ENCODE assay signal across 22 cellular contexts in genomic region chr7:108423089-108423989, GRCh38. TPM values are rescaled to one million over a fixed set of nuclear protein-coding genes. Genes with fewer than 3 reads are reported as not detected.
DNase-seq lines count a peak whose midpoint lies in the region; ATAC-seq and TF ChIP-seq lines count a peak whose summit lies in the region.
"Had no signal": no experiment of that assay in that cellular context is flagged by ENCODE, and none has a peak within 500 bp of the region (broad histone marks: within the 10 kb centered on the region; RNA-seq: fewer than 3 reads in every experiment).

No MANE protein-coding gene starts in this region.

- peak; percentile 44 for ATAC-seq in GM18868 (IDR thresholded peaks at IDR 0.05; ENCODE audit: unreplicated experiment)
- peak; percentile 44 for ATAC-seq in stimulated activated naive CD8-positive, alpha-beta T cell treated with anti-CD3 and anti-CD28 coated beads, Interleukin-15, Interleukin-2, amounts not matched to agents 100 U/mL and 50 U/mL, for 24 hours

- H3K4me3 Mint-ChIP-seq in activated T-cell treated with anti-CD3 and anti-CD28 coated beads, Interleukin-2, amount 50 U/mL, for 24 hours, result no peak overlapping the region
- peak overlapping the region; percentile 15 for H3K4me3 Mint-ChIP-seq in activated naive CD8-positive, alpha-beta T cell treated with anti-CD3 and anti-CD28 coated beads for 36 hours
- H3K4me3 Mint-ChIP-seq in type B pancreatic cell, result no peak overlapping the region
- H3K4me3 Mint-ChIP-seq: CD4-positive, alpha-beta memory T cell had no signal

- H4K20me1 ChIP-seq in Karpas-422 (ENCODE audit: insufficient read depth, low read depth, low read length), result no peaks in the 10 kb centered on the region
- H4K20me1 ChIP-seq: BLaER1 had no signal

- no peak overlapping the region for H3K4me2 ChIP-seq in Karpas-422 (ENCODE audit: low read depth, low read length, poor library complexity, severe bottlenecking)
- H3K4me2 ChIP-seq: BLaER1, SK-N-SH had no signal

- no peaks in the 10 kb centered on the region for H3K36me3 ChIP-seq in Karpas-422 (ENCODE audit: insufficient read depth, low read length)
- H3K36me3 ChIP-seq: BLaER1, HAP-1 had no signal

- TF ChIP-seq CTCF in type B pancreatic cell (conservative IDR thresholded peaks at IDR 0.05), result no peak

- no peak overlapping the region for H2AFZ ChIP-seq in Karpas-422 (ENCODE audit: low read length)
- H2AFZ ChIP-seq: GM23248 had no signal

- H3K36me3 Mint-ChIP-seq in activated T-cell treated with anti-CD3 and anti-CD28 coated beads, Interleukin-2, amount 50 U/mL, for 24 hours (ENCODE audit: low read depth), result no peaks in the 10 kb centered on the region
- H3K36me3 Mint-ChIP-seq in activated naive CD8-positive, alpha-beta T cell treated with anti-CD3 and anti-CD28 coated beads for 36 hours, result no peaks in the 10 kb centered on the region
- peaks cover 4% of the 10 kb centered on the region for H3K36me3 Mint-ChIP-seq in type B pancreatic cell
- H3K36me3 Mint-ChIP-seq: CD4-positive, alpha-beta memory T cell had no signal

- H3K27ac Mint-ChIP-seq in activated T-cell treated with anti-CD3 and anti-CD28 coated beads, Interleukin-2, amount 50 U/mL, for 24 hours, result peak overlapping the region; percentile 0
- H3K27ac Mint-ChIP-seq in activated naive CD8-positive, alpha-beta T cell treated with anti-CD3 and anti-CD28 coated beads for 36 hours, result peak overlapping the region; percentile 53
- H3K27ac Mint-ChIP-seq in type B pancreatic cell, result no peak overlapping the region
- H3K27ac Mint-ChIP-seq: CD4-positive, alpha-beta memory T cell had no signal

- H3K9ac ChIP-seq in Karpas-422 (ENCODE audit: low read length), result no peak overlapping the region
- H3K9ac ChIP-seq: BLaER1, GM23248, SK-N-SH had no signal

- H3K27me3 ChIP-seq in Karpas-422 (ENCODE audit: low read length), result no peaks in the 10 kb centered on the region
- H3K27me3 ChIP-seq: BLaER1 had no signal

- H3K9me2 ChIP-seq in Karpas-422 (replicated peaks; ENCODE audit: insufficient read depth, low read length), result no peaks in the 10 kb centered on the region
- H3K9me2 ChIP-seq: SK-N-SH had no signal

- peaks cover 38% of the 10 kb centered on the region for H3K27me3 Mint-ChIP-seq in activated T-cell treated with anti-CD3 and anti-CD28 coated beads, Interleukin-2, amount 50 U/mL, for 24 hours
- no peaks in the 10 kb centered on the region for H3K27me3 Mint-ChIP-seq in activated naive CD8-positive, alpha-beta T cell treated with anti-CD3 and anti-CD28 coated beads for 36 hours
- no peaks in the 10 kb centered on the region for H3K27me3 Mint-ChIP-seq in type B pancreatic cell

- H3K4me1 ChIP-seq in Karpas-422 (ENCODE audit: low read length), result no peaks in the 10 kb centered on the region
- H3K4me1 ChIP-seq: HAP-1 had no signal

- no peak overlapping the region for H3K4me3 ChIP-seq in Karpas-422 (ENCODE audit: low read length)
- H3K4me3 ChIP-seq: BLaER1, GM23248, HAP-1 had no signal

- no peak for DNase-seq in activated T-cell treated with anti-CD3 and anti-CD28 coated beads, Interleukin-2, amount 50 U/mL, for 24 hours
- no peak for DNase-seq in activated T-cell treated with anti-CD3 and anti-CD28 coated beads, Interleukin-2, amount 50 U/mL, for 48 hours
- no peak for DNase-seq in activated naive CD8-positive, alpha-beta T cell treated with anti-CD3 and anti-CD28 coated beads for 36 hours
- no peak for DNase-seq in stimulated activated naive CD8-positive, alpha-beta T cell treated with anti-CD3 and anti-CD28 coated beads, Interleukin-15, Interleukin-2, amounts not matched to agents 100 U/mL and 50 U/mL, for 24 hours
- no peak for DNase-seq in stimulated activated naive CD4-positive, alpha-beta T cell treated with Interleukin-2 at 50 U/mL for 16 hours (lab: John Stamatoyannopoulos, UW)
- DNase-seq in Karpas-422 (no peak), type B pancreatic cell (ENCODE audit: extremely low spot score, unreplicated experiment) (no peak)
- DNase-seq: CD4-positive, alpha-beta memory T cell; GM23248; KBM-7; NCI-H1105 treated with DMSO at 0.1 percent for 48 hours; NCI-H1694 treated with DMSO at 0.1 percent for 48 hours; NCI-H2107; NCI-H226; NCI-H524; NCI-H82; RPMI8226; SHP77 treated with DMSO at 0.1 percent for 48 hours; SK-N-SH had no signal

- no peaks in the 10 kb centered on the region for H3K79me2 ChIP-seq in Karpas-422 (ENCODE audit: low read length)

- no peaks in the 10 kb centered on the region for H3K9me3 ChIP-seq in Karpas-422 (ENCODE audit: low read length)
- H3K9me3 ChIP-seq: BLaER1, HAP-1, SK-N-SH had no signal

- H3K4me1 Mint-ChIP-seq in activated T-cell treated with anti-CD3 and anti-CD28 coated beads, Interleukin-2, amount 50 U/mL, for 24 hours (ENCODE audit: low read depth), result peaks cover 29% of the 10 kb centered on the region
- H3K4me1 Mint-ChIP-seq in activated naive CD8-positive, alpha-beta T cell treated with anti-CD3 and anti-CD28 coated beads for 36 hours, result peaks cover 58% of the 10 kb centered on the region
- peaks cover 18% of the 10 kb centered on the region for H3K4me1 Mint-ChIP-seq in type B pancreatic cell (ENCODE audit: unreplicated experiment)

- no peak overlapping the region for H3K27ac ChIP-seq in Karpas-422 (ENCODE audit: low read length)
- H3K27ac ChIP-seq: BLaER1, GM23248 had no signal

- H3K9me3 Mint-ChIP-seq in activated T-cell treated with anti-CD3 and anti-CD28 coated beads, Interleukin-2, amount 50 U/mL, for 24 hours, result no peaks in the 10 kb centered on the region
- H3K9me3 Mint-ChIP-seq in activated naive CD8-positive, alpha-beta T cell treated with anti-CD3 and anti-CD28 coated beads for 36 hours, result no peaks in the 10 kb centered on the region
- H3K9me3 Mint-ChIP-seq in type B pancreatic cell, result no peaks in the 10 kb centered on the region

RNA-seq across cellular contexts. Expression of gene NRCAM, which starts 32.9 kb away (rescaled TPM):
- 1 to 10 TPM; 3.9 to 4.6 TPM for total RNA-seq in activated naive CD8-positive, alpha-beta T cell treated with anti-CD3 and anti-CD28 coated beads for 36 hours
- total RNA-seq in Karpas-422 (2014; rRNA removed; shearing (Covaris generic); ENCODE audit: low replicate concordance), result 0.18 TPM in 1 of 2 replicates, not detected in the other
- total RNA-seq in type B pancreatic cell (ENCODE audit: low replicate concordance), result 34.4 and 41.0 TPM in 2 replicates
